8 cellular contexts compared by ENCODE assay signal in the genomic region with DNA sequence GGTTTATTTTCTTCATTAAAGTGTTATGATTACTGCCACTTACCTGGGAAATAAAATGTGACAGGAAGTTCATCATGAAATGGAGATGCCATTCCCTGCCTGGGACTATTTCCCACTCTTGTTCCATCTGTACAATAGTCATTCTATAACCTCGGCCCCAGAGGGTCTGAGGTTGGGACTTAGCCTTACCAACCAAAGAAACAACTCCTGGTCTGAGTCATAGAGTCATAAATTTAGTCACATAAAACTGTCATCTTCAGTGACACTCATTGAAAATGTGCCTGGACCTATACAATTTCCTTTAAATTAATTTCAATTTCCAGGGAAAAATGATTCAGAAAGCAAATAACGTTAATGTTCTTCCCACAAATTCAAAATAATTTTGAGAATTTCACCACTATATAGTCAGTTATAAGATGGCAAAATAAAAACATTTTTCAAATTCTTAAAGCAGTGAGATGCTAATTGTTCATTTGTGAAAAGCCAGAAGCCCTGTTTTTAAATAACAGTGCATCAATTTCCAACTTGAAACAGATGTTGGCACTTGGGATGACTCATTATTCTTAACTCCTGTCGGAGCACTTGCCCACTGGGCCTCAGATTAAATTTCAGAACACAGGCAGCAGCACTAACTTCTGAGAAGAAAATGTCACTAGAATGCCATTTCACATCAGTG.
DNase-seq lines count a peak whose midpoint lies in the region; ATAC-seq, FAIRE-seq and TF ChIP-seq lines count a peak whose summit lies in the region.

No MANE protein-coding gene starts in this region.

- no peak overlapping the region for H3K4me3 ChIP-seq in fibroblast of lung (replicated peaks in 1 of 4; ENCODE audit: control extremely low read depth in 1 of 4, insufficient read depth in 1 of 4, low read depth in 3 of 4, low read length in 4 of 4)
- H3K4me3 ChIP-seq in effector memory CD4-positive, alpha-beta T cell (ENCODE audit: insufficient read depth, low read depth, low read length, poor library complexity, severe bottlenecking) = no peak overlapping the region

- H3K9ac ChIP-seq in fibroblast of lung (ENCODE audit: insufficient read depth, low read length) = no peak overlapping the region

- no peak overlapping the region for H3K27ac ChIP-seq in fibroblast of lung (ENCODE audit: insufficient read depth, low read length)
- no peak overlapping the region for H3K27ac ChIP-seq in effector memory CD4-positive, alpha-beta T cell (ENCODE audit: insufficient read depth, low read length, poor library complexity, severe bottlenecking)

- H2AFZ ChIP-seq in fibroblast of lung (ENCODE audit: low read length) = no peak overlapping the region

- H4K20me1 ChIP-seq in fibroblast of lung (ENCODE audit: control insufficient read depth, extremely low read depth, insufficient read depth, low read length) = no peaks in the 10 kb centered on the region

- no peak overlapping the region for H3K4me2 ChIP-seq in fibroblast of lung (ENCODE audit: extremely low read depth, insufficient read depth, low read length)

- H3K9me3 ChIP-seq in fibroblast of lung (ENCODE audit: control insufficient read depth, insufficient read depth, low read depth, low read length) = no peaks in the 10 kb centered on the region
- no peaks in the 10 kb centered on the region for H3K9me3 ChIP-seq in effector memory CD4-positive, alpha-beta T cell (ENCODE audit: control insufficient read depth, low read length)

- TF ChIP-seq CTCF in fibroblast of lung (conservative IDR thresholded peaks at IDR 0.05 in 1 of 2, IDR thresholded peaks at IDR 0.05 in 1 of 2; ENCODE audit: low read depth in 1 of 2, low read length in 2 of 2) = no peak

- peak; percentile 62 for FAIRE-seq in GM12892 (lab: Jason Lieb, UNC)

- H3K36me3 ChIP-seq in fibroblast of lung (ENCODE audit: control insufficient read depth, insufficient read depth, low read length) = no peaks in the 10 kb centered on the region
- H3K36me3 ChIP-seq in effector memory CD4-positive, alpha-beta T cell (ENCODE audit: control insufficient read depth, insufficient read depth, low read length) = no peaks in the 10 kb centered on the region

- intact Hi-C loops in sciatic nerve (cut with DNase I) = no loop called here

- peak; percentile 76 for ATAC-seq in GM21515 (IDR thresholded peaks at IDR 0.05; ENCODE audit: unreplicated experiment)
- ATAC-seq in HG03571 (IDR thresholded peaks at IDR 0.05; ENCODE audit: unreplicated experiment) = peak; percentile 84
- ATAC-seq in sciatic nerve = no peak

- no peaks in the 10 kb centered on the region for H3K27me3 ChIP-seq in fibroblast of lung (ENCODE audit: control insufficient read depth, insufficient read depth, low read length)
- no peaks in the 10 kb centered on the region for H3K27me3 ChIP-seq in effector memory CD4-positive, alpha-beta T cell (replicated peaks; ENCODE audit: control insufficient read depth, insufficient read depth, low read length, poor library complexity, severe bottlenecking)

- H3K4me1 ChIP-seq in fibroblast of lung (ENCODE audit: control insufficient read depth, extremely low read depth, insufficient read depth, low read length) = peaks cover 2% of the 10 kb centered on the region
- H3K4me1 ChIP-seq in effector memory CD4-positive, alpha-beta T cell (ENCODE audit: control insufficient read depth, insufficient read depth, low read length, poor library complexity, severe bottlenecking) = no peaks in the 10 kb centered on the region

- DNase-seq in GM12892 (ENCODE audit: insufficient read length) (peak; percentile 9), fibroblast of lung (ENCODE audit: low read depth in 2 of 2) (peak; percentile 44 to 76), NCI-H2196 (lab: John Stamatoyannopoulos, UW; ENCODE audit: unreplicated experiment) (no peak), NCI-H345 treated with DMSO at 0.1 percent for 48 hours (lab: John Stamatoyannopoulos, UW; ENCODE audit: unreplicated experiment) (no peak), sciatic nerve (ENCODE audit: low spot score) (no peak)
- DNase-seq in effector memory CD4-positive, alpha-beta T cell = no peak

- no peaks in the 10 kb centered on the region for H3K79me2 ChIP-seq in fibroblast of lung (ENCODE audit: control insufficient read depth, insufficient read depth, low read length)

- no peak for TF ChIP-seq POLR2A in GM12892 (IDR thresholded peaks at IDR 0.05; ENCODE audit: low read depth, low read length)

Comparison
In these comparisons a context has a peak if more than half of its experiments do, and no peak if none do; other contexts are left out.
1. DNase-seq: peak in GM12892 (single experiment) and fibroblast of lung (2 of 2); none in NCI-H2196 (single experiment), effector memory CD4-positive, alpha-beta T cell (0 of 3), NCI-H345 treated with DMSO at 0.1 percent for 48 hours (single experiment) and sciatic nerve (single experiment).